ENCODE assay signal across 9 cellular contexts in genomic region chr14:68741839-68742470, GRCh38. TPM values are rescaled to one million over a fixed set of nuclear protein-coding genes. Genes with fewer than 3 reads are reported as not detected.
DNase-seq lines count a peak whose midpoint lies in the region; ATAC-seq, FAIRE-seq and TF ChIP-seq lines count a peak whose summit lies in the region.
"Had no signal": no experiment of that assay in that cellular context is flagged by ENCODE, and none has a peak within 500 bp of the region (broad histone marks: within the 10 kb centered on the region; RNA-seq: fewer than 3 reads in every experiment).

No MANE protein-coding gene starts in this region.

- no peaks in the 10 kb centered on the region for H3K27me3 Mint-ChIP-seq in MCF 10A (ENCODE audit: insufficient read depth, unreplicated experiment)
- H3K27me3 Mint-ChIP-seq in activated CD4-positive, alpha-beta T cell treated with anti-CD3 and anti-CD28 coated beads, Interleukin-2, amount 10 ng/mL, durations not matched to agents 24 days and 14 days: peaks cover 10% of the 10 kb centered on the region

- DNase-seq in GM12891 (ENCODE audit: insufficient read length, low spot score): peak; percentile 57
- DNase-seq in germinal center (ENCODE audit: low spot score): peak; percentile 76
- DNase-seq in MCF 10A (ENCODE audit: unreplicated experiment): no peak
- DNase-seq in HK-2 (ENCODE audit: unreplicated experiment): no peak
- DNase-seq in HPDE6-E6E7 (ENCODE audit: extremely low spot score): no peak
- no peak for DNase-seq in activated CD4-positive, alpha-beta T cell treated with anti-CD3 and anti-CD28 coated beads, Interleukin-2, amount 10 ng/mL, durations not matched to agents 24 days and 14 days
- DNase-seq: NCI-H1417 treated with DMSO at 0.1 percent for 48 hours had no signal

- peak; percentile 64 for FAIRE-seq in GM12891 (lab: Jason Lieb, UNC)

- POLR2A ChIA-PET in MCF 10A (lab: Yijun Ruan, JAX): interaction anchor here (0.7 kb wide), 1 partner anchor 18 kb away, joined by 5 read pairs; no protein-coding TSS in a partner anchor

- H3K36me3 Mint-ChIP-seq in MCF 10A (ENCODE audit: insufficient read depth, unreplicated experiment): no peaks in the 10 kb centered on the region
- H3K36me3 Mint-ChIP-seq in activated CD4-positive, alpha-beta T cell treated with anti-CD3 and anti-CD28 coated beads, Interleukin-2, amount 10 ng/mL, durations not matched to agents 24 days and 14 days (ENCODE audit: low read depth): peaks cover 5% of the 10 kb centered on the region

- no peak overlapping the region for H3K27ac Mint-ChIP-seq in MCF 10A (ENCODE audit: low read depth, unreplicated experiment)
- no peak overlapping the region for H3K27ac Mint-ChIP-seq in activated CD4-positive, alpha-beta T cell treated with anti-CD3 and anti-CD28 coated beads, Interleukin-2, amount 10 ng/mL, durations not matched to agents 24 days and 14 days

- no peaks in the 10 kb centered on the region for H3K9me3 Mint-ChIP-seq in MCF 10A (ENCODE audit: unreplicated experiment)
- H3K9me3 Mint-ChIP-seq in activated CD4-positive, alpha-beta T cell treated with anti-CD3 and anti-CD28 coated beads, Interleukin-2, amount 10 ng/mL, durations not matched to agents 24 days and 14 days: peaks cover 9% of the 10 kb centered on the region

- H3K4me1 Mint-ChIP-seq in MCF 10A (ENCODE audit: insufficient read depth, unreplicated experiment): no peaks in the 10 kb centered on the region
- peaks cover 10% of the 10 kb centered on the region for H3K4me1 Mint-ChIP-seq in activated CD4-positive, alpha-beta T cell treated with anti-CD3 and anti-CD28 coated beads, Interleukin-2, amount 10 ng/mL, durations not matched to agents 24 days and 14 days

- TF ChIP-seq POLR2A in GM12891 (IDR thresholded peaks at IDR 0.05; ENCODE audit: low read depth, low read length): no peak

- no peak overlapping the region for H3K4me3 Mint-ChIP-seq in MCF 10A (ENCODE audit: unreplicated experiment)
- H3K4me3 Mint-ChIP-seq in activated CD4-positive, alpha-beta T cell treated with anti-CD3 and anti-CD28 coated beads, Interleukin-2, amount 10 ng/mL, durations not matched to agents 24 days and 14 days: no peak overlapping the region

- no TSS peak for BruUV-seq in MCF 10A (replicated peaks; lab: Mats Ljungman, UMichigan)

- ATAC-seq in GM21423 (IDR thresholded peaks at IDR 0.05; ENCODE audit: unreplicated experiment) (peak; percentile 76), HG03457 (IDR thresholded peaks at IDR 0.05; ENCODE audit: unreplicated experiment) (peak; percentile 60)

- CTCF ChIA-PET in MCF 10A (lab: Yijun Ruan, JAX): no interaction called here

- intact Hi-C loops in MCF 10A (cut with micrococcal nuclease): no loop called here
- intact Hi-C loops in activated CD4-positive, alpha-beta T cell treated with anti-CD3 and anti-CD28 coated beads, Interleukin-2, amount 10 ng/mL, durations not matched to agents 24 days and 14 days (cut with micrococcal nuclease): no loop called here

- no peak for TF ChIP-seq CTCF in MCF 10A (IDR thresholded peaks at IDR 0.05; ENCODE audit: unreplicated experiment)

TF ChIP-seq in GM12891, 5 proteins besides CTCF, POLR2A, EP300 and RAD21:
- TF ChIP-seq SPI1 (IDR thresholded peaks at IDR 0.05; ENCODE audit: low read depth, low read length) (peak; percentile 97), PAX5 (IDR thresholded peaks at IDR 0.05; ENCODE audit: insufficient read depth, low read length, severe bottlenecking) (peak; percentile 24), POLR2AphosphoS5 (IDR thresholded peaks at IDR 0.05; ENCODE audit: low read depth, low read length) (no peak), POU2F2 (IDR thresholded peaks at IDR 0.05; ENCODE audit: low read depth, low read length) (peak; percentile 81), TAF1 (IDR thresholded peaks at IDR 0.05; ENCODE audit: low read depth, low read length) (no peak)

RNA-seq across cellular contexts. Expression of gene ZFP36L1, which starts 50.9 kb away (rescaled TPM):
- polyA plus RNA-seq in GM12891 (2012; ENCODE audit: low read depth, missing spikeins): 48.8 TPM
- 376 and 426 TPM in 2 replicates for total RNA-seq in MCF 10A (2022)
- 106 TPM in 2 replicates for total RNA-seq in activated CD4-positive, alpha-beta T cell treated with anti-CD3 and anti-CD28 coated beads, Interleukin-2, amount 10 ng/mL, durations not matched to agents 24 days and 14 days

Comparison
In these comparisons a context has a peak if more than half of its experiments do, and no peak if none do; other contexts are left out.
1. DNase-seq: peak in GM12891 (single experiment) and germinal center (single experiment); none in MCF 10A (single experiment), HK-2 (single experiment), HPDE6-E6E7 (single experiment) and activated CD4-positive, alpha-beta T cell treated with anti-CD3 and anti-CD28 coated beads, Interleukin-2, amount 10 ng/mL, durations not matched to agents 24 days and 14 days (single experiment).